21 cellular contexts compared by ENCODE assay signal in genomic region chr22:31893460-31893859, GRCh38. TPM values are rescaled to one million over a fixed set of nuclear protein-coding genes. Genes with fewer than 3 reads are reported as not detected.
DNase-seq lines count a peak whose midpoint lies in the region; ATAC-seq and TF ChIP-seq lines count a peak whose summit lies in the region.
"Had no signal": no experiment of that assay in that cellular context is flagged by ENCODE, and none has a peak within 500 bp of the region (broad histone marks: within the 10 kb centered on the region; RNA-seq: fewer than 3 reads in every experiment).

No MANE protein-coding gene starts in this region.

- no peak for ATAC-seq in GM18520 (IDR thresholded peaks at IDR 0.05; ENCODE audit: unreplicated experiment)
- ATAC-seq: A549; activated CD8-positive, alpha-beta T cell treated with anti-CD3 and anti-CD28 coated beads, Interleukin-2, amount 10 ng/mL, durations not matched to agents 7 days and 5 days; activated T-cell treated with anti-CD3 and anti-CD28 coated beads, Interleukin-2, amount 50 U/mL, for 4 hours had no signal

- H3K36me3 Mint-ChIP-seq in brain = peaks cover 44% of the 10 kb centered on the region

- peak overlapping the region in 2 of 5 experiments; percentile 3 to 65 for H3K4me3 Mint-ChIP-seq in brain
- H3K4me3 Mint-ChIP-seq: activated CD8-positive, alpha-beta T cell treated with anti-CD3 and anti-CD28 coated beads, Interleukin-2, amount 10 ng/mL, durations not matched to agents 7 days and 5 days; activated T-cell treated with anti-CD3 and anti-CD28 coated beads, Interleukin-2, amount 50 U/mL, for 4 hours; T-helper 2 cell treated with Interferon-gamma antibody and Interleukin-4, amounts not matched to agents 5 μg/mL and 100 μg/mL, for 36 hours had no signal

- no peak for TF ChIP-seq CTCF in brain (conservative IDR thresholded peaks at IDR 0.05)

- no peaks in the 10 kb centered on the region for H3K27me3 Mint-ChIP-seq in brain

- no peaks in the 10 kb centered on the region for H3K9me3 Mint-ChIP-seq in brain
- H3K9me3 Mint-ChIP-seq: activated T-cell treated with anti-CD3 and anti-CD28 coated beads, Interleukin-2, amount 50 U/mL, for 4 hours; T-helper 2 cell treated with Interferon-gamma antibody and Interleukin-4, amounts not matched to agents 5 μg/mL and 100 μg/mL, for 36 hours had no signal

- H3K4me1 Mint-ChIP-seq in brain = peaks cover 59% of the 10 kb centered on the region

- H3K27ac Mint-ChIP-seq in brain = peak overlapping the region; percentile 66 to 93 (median 85)
- H3K27ac Mint-ChIP-seq: activated CD8-positive, alpha-beta T cell treated with anti-CD3 and anti-CD28 coated beads, Interleukin-2, amount 10 ng/mL, durations not matched to agents 7 days and 5 days; T-helper 2 cell treated with Interferon-gamma antibody and Interleukin-4, amounts not matched to agents 5 μg/mL and 100 μg/mL, for 36 hours had no signal

- DNase-seq in C1 segment of cervical spinal cord (lab: John Stamatoyannopoulos, UW) (peak in 8 of 14 donors; percentile 33 to 66 (median 49)), medulla oblongata (ENCODE audit: extremely low spot score) (peak; percentile 88), retina (peak; percentile 58), GM19238 (ENCODE audit: insufficient read length, low spot score) (no peak), SIG-M5 (lab: John Stamatoyannopoulos, UW) (no peak)
- DNase-seq in activated CD8-positive, alpha-beta memory T cell treated with anti-CD3 and anti-CD28 coated beads for 24 hours = no peak
- DNase-seq: activated CD4-positive, CD25-positive, alpha-beta regulatory T cell; activated CD8-positive, alpha-beta T cell treated with anti-CD3 and anti-CD28 coated beads, Interleukin-2, amount 10 ng/mL, durations not matched to agents 7 days and 5 days; activated naive CD4-positive, alpha-beta T cell treated with anti-CD3 and anti-CD28 coated beads, Interleukin-2, amount 50 U/mL, for 16 hours; activated T-cell treated with anti-CD3 and anti-CD28 coated beads, Interleukin-2, amount 50 U/mL, for 4 hours; Kasumi-1; NCI-H1048; NCI-H1930; NCI-H510A; NK-92 treated with Interleukin-12 subunit alpha and Interleukin-12 subunit beta, amount 100 ng/mL, for 24 hours; SK-N-SH; stimulated activated CD4-positive, alpha-beta T cell treated with anti-CD3 and anti-CD28 coated beads, Interleukin-2, amount 100 ng/mL, for 48 hours had no signal

RNA-seq across cellular contexts. Expression of gene YWHAH, which starts 50.9 kb away (rescaled TPM):
- 285 TPM for polyA plus RNA-seq in brain (ENCODE audit: insufficient read depth, low read depth, low replicate concordance)

Comparison
In these comparisons a context has a peak if more than half of its experiments do, and no peak if none do; other contexts are left out.
1. DNase-seq: peak in C1 segment of cervical spinal cord (8 of 14), medulla oblongata (single experiment) and retina (single experiment); none in activated CD8-positive, alpha-beta memory T cell treated with anti-CD3 and anti-CD28 coated beads for 24 hours (single experiment), GM19238 (single experiment) and SIG-M5 (single experiment).